In genomic region chr9:124730772-124731171, GRCh38 we compare ENCODE assay signal across 30 cellular contexts. TPM values are rescaled to one million over a fixed set of nuclear protein-coding genes. Genes with fewer than 3 reads are reported as not detected.
"Had no signal": no experiment of that assay in that cellular context is flagged by ENCODE, and none has a peak within 500 bp of the region (broad histone marks: within the 10 kb centered on the region; RNA-seq: fewer than 3 reads in every experiment).

No MANE protein-coding gene starts in this region.

- H3K36me3 Mint-ChIP-seq: naive thymus-derived CD8-positive, alpha-beta T cell had no signal

- H3K9me3 ChIP-seq: neutrophil, sigmoid colon, stomach, testis, thyroid gland, upper lobe of right lung had no signal

- FAIRE-seq: keratinocyte, urothelium cell line had no signal

- H3K36me3 ChIP-seq: sigmoid colon, stomach, thyroid gland, upper lobe of right lung had no signal

- H3K4me3 ChIP-seq: lung, neural progenitor cell, sigmoid colon, smooth muscle cell, stomach, testis, thyroid gland, upper lobe of right lung had no signal

- H3K27me3 ChIP-seq: neural progenitor cell, neutrophil, sigmoid colon, stomach, testis, thyroid gland, upper lobe of right lung had no signal

- H3K4me1 Mint-ChIP-seq: naive thymus-derived CD8-positive, alpha-beta T cell had no signal

- ATAC-seq: left cardiac atrium; left lobe of liver; naive thymus-derived CD8-positive, alpha-beta T cell; right cardiac atrium; stimulated activated naive B cell treated with anti-CD40 and anti-IgM and Interleukin-4, amounts not matched to agents 10 μg/mL and 1 μg/mL and 100 μg/mL, for 72 hours; stimulated activated naive CD8-positive, alpha-beta T cell treated with anti-CD3 and anti-CD28 coated beads, Interleukin-15, Interleukin-2, amounts not matched to agents 100 U/mL and 50 U/mL, for 24 hours; upper lobe of right lung had no signal

- H3K4me1 ChIP-seq: stomach, upper lobe of right lung had no signal

- DNase-seq: head of caudate nucleus; hippocampal formation; kidney glomerular epithelial cell; left cardiac atrium; mesendoderm; naive thymus-derived CD8-positive, alpha-beta T cell; occipital lobe; right cardiac atrium; sigmoid colon; stimulated activated CD4-positive, alpha-beta T cell treated with anti-CD3 and anti-CD28 coated beads, Interleukin-1b, Interleukin-23, amount 100 ng/mL, for 48 hours; stimulated activated CD4-positive, alpha-beta T cell treated with anti-CD3 and anti-CD28 coated beads, Interleukin-2, amount 100 ng/mL, for 48 hours; stimulated activated CD4-positive, alpha-beta T cell treated with anti-CD3 and anti-CD28 coated beads, Interleukin-4, amount 100 ng/mL, for 4 hours; stimulated activated CD8-positive, alpha-beta memory T cell treated with anti-CD3 and anti-CD28 coated beads, Interleukin-4, amount 100 ng/mL, for 48 hours; stimulated activated naive B cell treated with anti-CD40 and anti-IgM and Interleukin-4, amounts not matched to agents 10 μg/mL and 1 μg/mL and 100 μg/mL, for 72 hours; stimulated activated naive CD8-positive, alpha-beta T cell treated with anti-CD3 and anti-CD28 coated beads, Interleukin-15, Interleukin-2, amounts not matched to agents 100 U/mL and 50 U/mL, for 24 hours; stomach; testis; thyroid gland; trophoblast cell; upper lobe of right lung had no signal

- H3K9me3 Mint-ChIP-seq: mesothelial cell of epicardium; naive thymus-derived CD8-positive, alpha-beta T cell; nephron; neural progenitor cell; stimulated activated naive B cell treated with anti-CD40 and anti-IgM and Interleukin-4, amounts not matched to agents 10 μg/mL and 1 μg/mL and 100 μg/mL, for 72 hours had no signal

- H3K27me3 Mint-ChIP-seq: stimulated activated naive B cell treated with anti-CD40 and anti-IgM and Interleukin-4, amounts not matched to agents 10 μg/mL and 1 μg/mL and 100 μg/mL, for 72 hours had no signal

- H3K27ac Mint-ChIP-seq: mesothelial cell of epicardium; naive thymus-derived CD8-positive, alpha-beta T cell; nephron; neural progenitor cell; stimulated activated naive B cell treated with anti-CD40 and anti-IgM and Interleukin-4, amounts not matched to agents 10 μg/mL and 1 μg/mL and 100 μg/mL, for 72 hours had no signal

- H3K27ac ChIP-seq: neural progenitor cell, neutrophil, parathyroid adenoma, sigmoid colon, stomach, testis, thyroid gland, upper lobe of right lung had no signal

- H3K4me3 Mint-ChIP-seq: mesothelial cell of epicardium; naive thymus-derived CD8-positive, alpha-beta T cell; nephron; neural progenitor cell; stimulated activated naive B cell treated with anti-CD40 and anti-IgM and Interleukin-4, amounts not matched to agents 10 μg/mL and 1 μg/mL and 100 μg/mL, for 72 hours had no signal

RNA-seq across cellular contexts. Expression of gene NR6A1, which starts 40.3 kb away (rescaled TPM):
- polyA plus RNA-seq: naive thymus-derived CD8-positive, alpha-beta T cell had no signal

RNA-seq across cellular contexts. Expression of gene OLFML2A, which starts 46.2 kb away (rescaled TPM):
- polyA plus RNA-seq: naive thymus-derived CD8-positive, alpha-beta T cell had no signal
